ENCODE assay signal across 8 cellular contexts in genomic region chr7:87003872-87004798, GRCh38. TPM values are rescaled to one million over a fixed set of nuclear protein-coding genes. Genes with fewer than 3 reads are reported as not detected.
A peak's percentile ranks its signal among the peaks of the same experiment; 100 is the strongest.
DNase-seq lines count a peak whose midpoint lies in the region; ATAC-seq and TF ChIP-seq lines count a peak whose summit lies in the region.

No MANE protein-coding gene starts in this region.

- in situ Hi-C loops in KBM-7 (cut with MboI; ENCODE audit: low pct_unique_long_range_greater_than_20kb, low sequenced_read_pairs) = no loop called here

- DNase-seq in Ammon's horn (ENCODE audit: low spot score) (peak; percentile 61), left ventricle myocardium superior (no peak), SHP77 treated with DMSO at 0.1 percent for 48 hours (lab: John Stamatoyannopoulos, UW) (no peak), KBM-7 (no peak), GDM1 (lab: John Stamatoyannopoulos, UW) (no peak), T-helper 9 cell (no peak)

- ATAC-seq in GM21529 (IDR thresholded peaks at IDR 0.05; ENCODE audit: unreplicated experiment) (peak; percentile 64), SK-N-SH treated with all-trans-retinoic acid at 6 μM for 48 hours (peak; percentile 11), left ventricle myocardium superior (peak; percentile 30)

- intact Hi-C loops in left ventricle myocardium superior (cut with micrococcal nuclease) = no loop called here

TF ChIP-seq in SK-N-SH treated with all-trans-retinoic acid at 6 μM for 48 hours, 23 proteins besides CTCF, POLR2A, EP300 and RAD21:
- TF ChIP-seq POU6F1 (CRISPR knock-in tag; IDR thresholded peaks at IDR 0.05; ENCODE audit: borderline replicate concordance, low read depth) = no peak
- peak; percentile 84; the same call in 1 of the 2 replicates for TF ChIP-seq ZFP3 (CRISPR knock-in tag; IDR thresholded peaks at IDR 0.05)
- no peak for TF ChIP-seq ESRRG (CRISPR knock-in tag; IDR thresholded peaks at IDR 0.05)
- no peak for TF ChIP-seq ISL1 (CRISPR knock-in tag; IDR thresholded peaks at IDR 0.05)
- TF ChIP-seq ARNTL (CRISPR knock-in tag; IDR thresholded peaks at IDR 0.05; ENCODE audit: borderline replicate concordance, low read depth) = no peak
- TF ChIP-seq TCF4 (CRISPR knock-in tag; IDR thresholded peaks at IDR 0.05; ENCODE audit: borderline replicate concordance) = peak; percentile 54; the same call in 1 of the 2 replicates
- no peak for TF ChIP-seq BACH2 (CRISPR knock-in tag; IDR thresholded peaks at IDR 0.05; ENCODE audit: borderline replicate concordance)
- no peak for TF ChIP-seq CSDC2 (CRISPR knock-in tag; IDR thresholded peaks at IDR 0.05)
- TF ChIP-seq SNAI2 (CRISPR knock-in tag; IDR thresholded peaks at IDR 0.05) = no peak
- TF ChIP-seq RARB (CRISPR knock-in tag; IDR thresholded peaks at IDR 0.05) = no peak
- TF ChIP-seq TSHZ2 (CRISPR knock-in tag; IDR thresholded peaks at IDR 0.05) = no peak

RNA-seq across cellular contexts. Expression of gene ELAPOR2, which starts 55.3 kb away (rescaled TPM):
- total RNA-seq in left ventricle myocardium superior = 4.3 TPM

Comparison
In these comparisons a context has a peak if more than half of its experiments do, and no peak if none do; other contexts are left out.
1. ATAC-seq: peak in every context shown above with its lines; median percentile 64 in GM21529; 30 in left ventricle myocardium superior; 11 in SK-N-SH treated with all-trans-retinoic acid at 6 μM for 48 hours.